ENCODE assay signal across 2 cellular contexts in the genomic region with DNA sequence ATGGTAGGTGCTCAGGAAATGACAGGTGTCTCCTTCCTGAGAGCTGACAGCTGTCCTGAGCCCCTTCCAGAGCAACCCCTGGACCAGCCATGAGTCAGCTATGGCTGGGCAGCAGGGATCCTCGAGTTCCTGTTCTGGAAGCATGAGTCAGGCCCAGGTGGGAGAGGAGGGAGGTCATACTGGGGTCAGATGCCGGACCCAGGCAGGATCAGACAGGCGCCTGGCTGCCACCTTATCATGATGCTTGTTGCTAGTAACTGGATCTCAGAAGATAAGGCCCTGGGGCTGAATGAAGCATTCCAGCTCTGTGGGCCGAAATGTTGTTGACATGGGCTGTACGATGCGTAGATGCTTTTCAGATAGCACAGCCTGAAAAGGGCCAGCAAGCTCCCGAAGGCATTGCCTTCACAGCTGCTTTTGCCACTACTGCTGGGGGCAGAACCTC.
TF ChIP-seq lines count a peak whose summit lies in the region.

No MANE protein-coding gene starts in this region.

TF ChIP-seq in A549, 52 proteins besides CTCF, POLR2A, EP300 and RAD21 (continued from another document and continues in another):
- TF ChIP-seq SREBF2 (IDR thresholded peaks at IDR 0.05) (no peak), ZFP36 (IDR thresholded peaks at IDR 0.05; ENCODE audit: borderline replicate concordance, partially characterized antibody) (no peak), KDM5A (IDR thresholded peaks at IDR 0.05) (no peak), SMC3 (IDR thresholded peaks at IDR 0.05) (no peak; the same call in 2 of the 3 replicates), FOSL2 (IDR thresholded peaks at IDR 0.05) (peak; percentile 79), FOSL2 (CRISPR knock-in tag; IDR thresholded peaks at IDR 0.05) (peak; percentile 95), RNF2 (IDR thresholded peaks at IDR 0.05; ENCODE audit: borderline replicate concordance, low read depth) (no peak), KDM1A (IDR thresholded peaks at IDR 0.05; ENCODE audit: low read depth) (no peak), ZSCAN20 (CRISPR knock-in tag; IDR thresholded peaks at IDR 0.05) (no peak), CBX8 (IDR thresholded peaks at IDR 0.05) (no peak), ZC3H11A (IDR thresholded peaks at IDR 0.05) (no peak), EHMT2 (IDR thresholded peaks at IDR 0.05; ENCODE audit: low read depth) (no peak), ZNF302 (CRISPR knock-in tag; IDR thresholded peaks at IDR 0.05) (no peak), JUNB (IDR thresholded peaks at IDR 0.05) (peak; percentile 87), RCOR1 (IDR thresholded peaks at IDR 0.05; ENCODE audit: low read depth, low read length) (no peak), MAFK (IDR thresholded peaks at IDR 0.05; ENCODE audit: partially characterized antibody) (peak; percentile 75), NR3C1 (IDR thresholded peaks at IDR 0.05) (no peak), NFE2L2 (conservative IDR thresholded peaks at IDR 0.05; ENCODE audit: low read length) (peak; percentile 31), EHF (CRISPR knock-in tag; IDR thresholded peaks at IDR 0.05) (no peak), RARB (CRISPR knock-in tag; IDR thresholded peaks at IDR 0.05) (peak; percentile 93), TP53 (CRISPR knock-in tag; IDR thresholded peaks at IDR 0.05) (no peak), PHF8 (IDR thresholded peaks at IDR 0.05; ENCODE audit: borderline replicate concordance, low read depth) (no peak)
- TF ChIP-seq, protein P1, sequence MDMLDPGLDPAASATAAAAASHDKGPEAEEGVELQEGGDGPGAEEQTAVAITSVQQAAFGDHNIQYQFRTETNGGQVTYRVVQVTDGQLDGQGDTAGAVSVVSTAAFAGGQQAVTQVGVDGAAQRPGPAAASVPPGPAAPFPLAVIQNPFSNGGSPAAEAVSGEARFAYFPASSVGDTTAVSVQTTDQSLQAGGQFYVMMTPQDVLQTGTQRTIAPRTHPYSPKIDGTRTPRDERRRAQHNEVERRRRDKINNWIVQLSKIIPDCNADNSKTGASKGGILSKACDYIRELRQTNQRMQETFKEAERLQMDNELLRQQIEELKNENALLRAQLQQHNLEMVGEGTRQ (IDR thresholded peaks at IDR 0.05) = peak; percentile 32; the same call in 1 of the 2 replicates
- TF ChIP-seq, protein P2, sequence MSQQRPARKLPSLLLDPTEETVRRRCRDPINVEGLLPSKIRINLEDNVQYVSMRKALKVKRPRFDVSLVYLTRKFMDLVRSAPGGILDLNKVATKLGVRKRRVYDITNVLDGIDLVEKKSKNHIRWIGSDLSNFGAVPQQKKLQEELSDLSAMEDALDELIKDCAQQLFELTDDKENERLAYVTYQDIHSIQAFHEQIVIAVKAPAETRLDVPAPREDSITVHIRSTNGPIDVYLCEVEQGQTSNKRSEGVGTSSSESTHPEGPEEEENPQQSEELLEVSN (IDR thresholded peaks at IDR 0.05; ENCODE audit: borderline replicate concordance, low read depth) = peak; percentile 82
- TF ChIP-seq, protein P3, sequence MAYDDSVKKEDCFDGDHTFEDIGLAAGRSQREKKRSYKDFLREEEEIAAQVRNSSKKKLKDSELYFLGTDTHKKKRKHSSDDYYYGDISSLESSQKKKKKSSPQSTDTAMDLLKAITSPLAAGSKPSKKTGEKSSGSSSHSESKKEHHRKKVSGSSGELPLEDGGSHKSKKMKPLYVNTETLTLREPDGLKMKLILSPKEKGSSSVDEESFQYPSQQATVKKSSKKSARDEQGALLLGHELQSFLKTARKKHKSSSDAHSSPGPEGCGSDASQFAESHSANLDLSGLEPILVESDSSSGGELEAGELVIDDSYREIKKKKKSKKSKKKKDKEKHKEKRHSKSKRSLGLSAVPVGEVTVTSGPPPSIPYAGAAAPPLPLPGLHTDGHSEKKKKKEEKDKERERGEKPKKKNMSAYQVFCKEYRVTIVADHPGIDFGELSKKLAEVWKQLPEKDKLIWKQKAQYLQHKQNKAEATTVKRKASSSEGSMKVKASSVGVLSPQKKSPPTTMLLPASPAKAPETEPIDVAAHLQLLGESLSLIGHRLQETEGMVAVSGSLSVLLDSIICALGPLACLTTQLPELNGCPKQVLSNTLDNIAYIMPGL (CRISPR knock-in tag; IDR thresholded peaks at IDR 0.05; ENCODE audit: borderline replicate concordance) = no peak
- TF ChIP-seq, protein P4, sequence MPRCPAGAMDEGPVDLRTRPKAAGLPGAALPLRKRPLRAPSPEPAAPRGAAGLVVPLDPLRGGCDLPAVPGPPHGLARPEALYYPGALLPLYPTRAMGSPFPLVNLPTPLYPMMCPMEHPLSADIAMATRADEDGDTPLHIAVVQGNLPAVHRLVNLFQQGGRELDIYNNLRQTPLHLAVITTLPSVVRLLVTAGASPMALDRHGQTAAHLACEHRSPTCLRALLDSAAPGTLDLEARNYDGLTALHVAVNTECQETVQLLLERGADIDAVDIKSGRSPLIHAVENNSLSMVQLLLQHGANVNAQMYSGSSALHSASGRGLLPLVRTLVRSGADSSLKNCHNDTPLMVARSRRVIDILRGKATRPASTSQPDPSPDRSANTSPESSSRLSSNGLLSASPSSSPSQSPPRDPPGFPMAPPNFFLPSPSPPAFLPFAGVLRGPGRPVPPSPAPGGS (IDR thresholded peaks at IDR 0.05) = no peak
- TF ChIP-seq, protein P5, sequence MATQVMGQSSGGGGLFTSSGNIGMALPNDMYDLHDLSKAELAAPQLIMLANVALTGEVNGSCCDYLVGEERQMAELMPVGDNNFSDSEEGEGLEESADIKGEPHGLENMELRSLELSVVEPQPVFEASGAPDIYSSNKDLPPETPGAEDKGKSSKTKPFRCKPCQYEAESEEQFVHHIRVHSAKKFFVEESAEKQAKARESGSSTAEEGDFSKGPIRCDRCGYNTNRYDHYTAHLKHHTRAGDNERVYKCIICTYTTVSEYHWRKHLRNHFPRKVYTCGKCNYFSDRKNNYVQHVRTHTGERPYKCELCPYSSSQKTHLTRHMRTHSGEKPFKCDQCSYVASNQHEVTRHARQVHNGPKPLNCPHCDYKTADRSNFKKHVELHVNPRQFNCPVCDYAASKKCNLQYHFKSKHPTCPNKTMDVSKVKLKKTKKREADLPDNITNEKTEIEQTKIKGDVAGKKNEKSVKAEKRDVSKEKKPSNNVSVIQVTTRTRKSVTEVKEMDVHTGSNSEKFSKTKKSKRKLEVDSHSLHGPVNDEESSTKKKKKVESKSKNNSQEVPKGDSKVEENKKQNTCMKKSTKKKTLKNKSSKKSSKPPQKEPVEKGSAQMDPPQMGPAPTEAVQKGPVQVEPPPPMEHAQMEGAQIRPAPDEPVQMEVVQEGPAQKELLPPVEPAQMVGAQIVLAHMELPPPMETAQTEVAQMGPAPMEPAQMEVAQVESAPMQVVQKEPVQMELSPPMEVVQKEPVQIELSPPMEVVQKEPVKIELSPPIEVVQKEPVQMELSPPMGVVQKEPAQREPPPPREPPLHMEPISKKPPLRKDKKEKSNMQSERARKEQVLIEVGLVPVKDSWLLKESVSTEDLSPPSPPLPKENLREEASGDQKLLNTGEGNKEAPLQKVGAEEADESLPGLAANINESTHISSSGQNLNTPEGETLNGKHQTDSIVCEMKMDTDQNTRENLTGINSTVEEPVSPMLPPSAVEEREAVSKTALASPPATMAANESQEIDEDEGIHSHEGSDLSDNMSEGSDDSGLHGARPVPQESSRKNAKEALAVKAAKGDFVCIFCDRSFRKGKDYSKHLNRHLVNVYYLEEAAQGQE (IDR thresholded peaks at IDR 0.05) = no peak

TF ChIP-seq in Ishikawa, 13 proteins besides CTCF, POLR2A, EP300 and RAD21 (continued from another document):
- peak; percentile 94 for TF ChIP-seq TCF12 (IDR thresholded peaks at IDR 0.05; ENCODE audit: low read depth)
- TF ChIP-seq CEBPB (IDR thresholded peaks at IDR 0.05) = no peak
- TF ChIP-seq, protein P5 (IDR thresholded peaks at IDR 0.05; ENCODE audit: low read depth) = no peak
- TF ChIP-seq CREB1 (IDR thresholded peaks at IDR 0.05; ENCODE audit: low read depth) = no peak
TF ChIP-seq in Ishikawa: peak in this region for 6.
